Comparison of ENCODE assay signal across 12 cellular contexts in genomic region chr13:106919638-106920037, GRCh38.
DNase-seq lines count a peak whose midpoint lies in the region; ATAC-seq and TF ChIP-seq lines count a peak whose summit lies in the region.
"Had no signal": no experiment of that assay in that cellular context is flagged by ENCODE, and none has a peak within 500 bp of the region (broad histone marks: within the 10 kb centered on the region; RNA-seq: fewer than 3 reads in every experiment).

No MANE protein-coding gene starts in this region.

- no peaks in the 10 kb centered on the region for H3K9me3 ChIP-seq in GM23248 (ENCODE audit: low read depth)

- H3K4me1 Mint-ChIP-seq in natural killer cell = peaks cover 7% of the 10 kb centered on the region in 2 donors
- H3K4me1 Mint-ChIP-seq in natural killer cell treated with Interleukin-12 subunit alpha and Interleukin-12 subunit beta and Interleukin-15 and Interleukin-18, amount 100 ng/mL, for 72 hours (ENCODE audit: low read depth in 2 of 2) = peaks cover 0 to 3% of the 10 kb centered on the region in 2 donors
- H3K4me1 Mint-ChIP-seq in nephron progenitor cell = peaks cover 85% of the 10 kb centered on the region

- H2AFZ ChIP-seq in GM23248 = no peak overlapping the region

- intact Hi-C loops in natural killer cell (cut with micrococcal nuclease) = no loop called here
- intact Hi-C loops in Right ventricle myocardium inferior (cut with DNase I) = loop anchor here (2.0 to 10.0 kb wide), 9 partner anchors 47 to 383 kb away; no protein-coding TSS in a partner anchor

- no peak for ATAC-seq in natural killer cell
- ATAC-seq in natural killer cell treated with Interleukin-12 subunit alpha and Interleukin-12 subunit beta and Interleukin-15 and Interleukin-18, amount 100 ng/mL, for 72 hours = no peak
- peak; percentile 59 for ATAC-seq in Right ventricle myocardium inferior
- no peak for ATAC-seq in GM21515 (IDR thresholded peaks at IDR 0.05; ENCODE audit: unreplicated experiment)
- ATAC-seq: activated CD4-positive, alpha-beta T cell treated with anti-CD3 and anti-CD28 coated beads for 36 hours had no signal

- no peak overlapping the region for H3K9ac ChIP-seq in GM23248

- no peak for TF ChIP-seq CTCF in natural killer cell (IDR thresholded peaks at IDR 0.05)
- TF ChIP-seq CTCF in nephron progenitor cell (IDR thresholded peaks at IDR 0.05) = no peak

- no peaks in the 10 kb centered on the region for H3K36me3 Mint-ChIP-seq in natural killer cell
- H3K36me3 Mint-ChIP-seq in natural killer cell treated with Interleukin-12 subunit alpha and Interleukin-12 subunit beta and Interleukin-15 and Interleukin-18, amount 100 ng/mL, for 72 hours = no peaks in the 10 kb centered on the region
- H3K36me3 Mint-ChIP-seq in nephron progenitor cell (ENCODE audit: low read depth) = no peaks in the 10 kb centered on the region
- H3K36me3 Mint-ChIP-seq: stimulated activated naive B cell treated with anti-CD40 and anti-IgM and Interleukin-4, amounts not matched to agents 10 μg/mL and 1 μg/mL and 100 μg/mL, for 72 hours had no signal

- H3K4me3 Mint-ChIP-seq in natural killer cell (peak overlapping the region; percentile 40), nephron progenitor cell (peak overlapping the region; percentile 69)
- H3K4me3 Mint-ChIP-seq in natural killer cell treated with Interleukin-12 subunit alpha and Interleukin-12 subunit beta and Interleukin-15 and Interleukin-18, amount 100 ng/mL, for 72 hours = no peak overlapping the region
- H3K4me3 Mint-ChIP-seq: activated CD4-positive, alpha-beta T cell treated with anti-CD3 and anti-CD28 coated beads for 36 hours had no signal

- no peaks in the 10 kb centered on the region for H3K36me3 ChIP-seq in GM23248 (ENCODE audit: low read depth)

- H3F3A ChIP-seq in GM23248 (ENCODE audit: insufficient read depth) = no peaks in the 10 kb centered on the region

- no peak overlapping the region for H3K4me2 ChIP-seq in GM23248 (ENCODE audit: unreplicated experiment)

- H3K4me1 ChIP-seq in GM23248 (ENCODE audit: insufficient read depth) = no peaks in the 10 kb centered on the region

- no peak overlapping the region for H3K27ac ChIP-seq in GM23248

- no peaks in the 10 kb centered on the region for H3K9me3 Mint-ChIP-seq in natural killer cell
- H3K9me3 Mint-ChIP-seq in natural killer cell treated with Interleukin-12 subunit alpha and Interleukin-12 subunit beta and Interleukin-15 and Interleukin-18, amount 100 ng/mL, for 72 hours = no peaks in the 10 kb centered on the region
- H3K9me3 Mint-ChIP-seq in nephron progenitor cell = no peaks in the 10 kb centered on the region
- H3K9me3 Mint-ChIP-seq: stimulated activated naive B cell treated with anti-CD40 and anti-IgM and Interleukin-4, amounts not matched to agents 10 μg/mL and 1 μg/mL and 100 μg/mL, for 72 hours had no signal

- no peaks in the 10 kb centered on the region for H3K9me2 ChIP-seq in GM23248 (ENCODE audit: insufficient read depth)

- H3K27me3 Mint-ChIP-seq in natural killer cell (ENCODE audit: low read depth in 2 of 2) = peaks cover 8 to 17% of the 10 kb centered on the region in 2 donors
- peaks cover 17 to 34% of the 10 kb centered on the region in 2 donors for H3K27me3 Mint-ChIP-seq in natural killer cell treated with Interleukin-12 subunit alpha and Interleukin-12 subunit beta and Interleukin-15 and Interleukin-18, amount 100 ng/mL, for 72 hours
- peaks cover 5% of the 10 kb centered on the region for H3K27me3 Mint-ChIP-seq in nephron progenitor cell (ENCODE audit: low read depth, poor library complexity)

- DNase-seq in natural killer cell = no peak
- no peak for DNase-seq in natural killer cell treated with Interleukin-12 subunit alpha and Interleukin-12 subunit beta and Interleukin-15 and Interleukin-18, amount 100 ng/mL, for 72 hours (ENCODE audit: low spot score)
- no peak for DNase-seq in Right ventricle myocardium inferior (ENCODE audit: missing footprints)
- DNase-seq in nephron progenitor cell = peak; percentile 46
- no peak for DNase-seq in GDM1 (lab: John Stamatoyannopoulos, UW)
- DNase-seq in DMS 273 (lab: John Stamatoyannopoulos, UW; ENCODE audit: unreplicated experiment) = no peak
- no peak for DNase-seq in GM23248
- DNase-seq: activated CD4-positive, alpha-beta T cell treated with anti-CD3 and anti-CD28 coated beads for 36 hours; activated naive CD4-positive, alpha-beta T cell treated with anti-CD3 and anti-CD28 coated beads, Interleukin-2, amount 50 U/mL, for 16 hours; mammary epithelial cell; stimulated activated naive B cell treated with anti-CD40 and anti-IgM and Interleukin-4, amounts not matched to agents 10 μg/mL and 1 μg/mL and 100 μg/mL, for 72 hours had no signal

- in situ Hi-C loops in GM23248 (cut with MboI) = no loop called here

- H4K20me1 ChIP-seq in GM23248 (ENCODE audit: insufficient read depth) = no peaks in the 10 kb centered on the region

- WGBS in GM23248 (ENCODE audit: low coverage in 1 of 2, low lambda C conversion rate in 2 of 2, missing lambda C conversion rate in 2 of 2), 2 experiments = 82 to 86% methylated on average over 13 of the region's 13 CpGs

- no peak overlapping the region for H3K4me3 ChIP-seq in GM23248

- H3K79me2 ChIP-seq in GM23248 (ENCODE audit: insufficient read depth) = no peaks in the 10 kb centered on the region

- H3K27me3 ChIP-seq in GM23248 (replicated peaks; ENCODE audit: insufficient read depth) = no peaks in the 10 kb centered on the region; the same call in 1 of the 2 replicates

- H3K27ac Mint-ChIP-seq in natural killer cell (no peak overlapping the region), nephron progenitor cell (peak overlapping the region; percentile 96)
- H3K27ac Mint-ChIP-seq in natural killer cell treated with Interleukin-12 subunit alpha and Interleukin-12 subunit beta and Interleukin-15 and Interleukin-18, amount 100 ng/mL, for 72 hours = no peak overlapping the region
- H3K27ac Mint-ChIP-seq: activated CD4-positive, alpha-beta T cell treated with anti-CD3 and anti-CD28 coated beads for 36 hours; stimulated activated naive B cell treated with anti-CD40 and anti-IgM and Interleukin-4, amounts not matched to agents 10 μg/mL and 1 μg/mL and 100 μg/mL, for 72 hours had no signal
